ENCODE assay signal across 29 cellular contexts in genomic region chr6:88683734-88684133, GRCh38.
DNase-seq lines count a peak whose midpoint lies in the region; ATAC-seq, FAIRE-seq and TF ChIP-seq lines count a peak whose summit lies in the region.
"Had no signal": no experiment of that assay in that cellular context is flagged by ENCODE, and none has a peak within 500 bp of the region (broad histone marks: within the 10 kb centered on the region; RNA-seq: fewer than 3 reads in every experiment).

No MANE protein-coding gene starts in this region.

- intact Hi-C loops in left colon (cut with DNase I, micrococcal nuclease), result no loop called here

- no peak for TF ChIP-seq CTCF in astrocyte of the spinal cord (IDR thresholded peaks at IDR 0.05; ENCODE audit: low read depth, low read length)
- TF ChIP-seq CTCF in fibroblast of mammary gland (conservative IDR thresholded peaks at IDR 0.05; ENCODE audit: control insufficient read depth, insufficient read depth, low read depth, low read length), result no peak
- no peak for TF ChIP-seq CTCF in D721Med (IDR thresholded peaks at IDR 0.05; ENCODE audit: insufficient read depth, missing control alignments)

- peak; percentile 2 for DNase-seq in Daoy (ENCODE audit: low read depth)
- DNase-seq in LHCN-M2 (ENCODE audit: low read depth), result peak; percentile 43
- peak; percentile 14 for DNase-seq in astrocyte of the spinal cord (ENCODE audit: low read depth, low spot score)
- peak; percentile 33 for DNase-seq in fibroblast of mammary gland (ENCODE audit: low read depth)
- no peak for DNase-seq in left colon
- DNase-seq in D721Med (ENCODE audit: insufficient read length, low spot score), result no peak
- no peak for DNase-seq in stimulated activated CD4-positive, alpha-beta T cell treated with anti-CD3 and anti-CD28 coated beads, Interleukin-4, amount 100 ng/mL, for 24 hours
- DNase-seq: activated CD4-positive, alpha-beta T cell treated with anti-CD3 and anti-CD28 coated beads, Interleukin-2, amount 50 U/mL, for 48 hours; activated CD4-positive, CD25-positive, alpha-beta regulatory T cell treated with anti-CD3 and anti-CD28 coated beads, Interleukin-2, amount 50 U/mL, for 72 hours; activated CD8-positive, alpha-beta memory T cell treated with anti-CD3 and anti-CD28 coated beads, Interleukin-2, amount 50 U/mL, for 4 hours; activated naive CD4-positive, alpha-beta T cell; body of pancreas; CD4-positive, alpha-beta T cell; effector CD8-positive, alpha-beta T cell; H9; left cardiac atrium; NCI-H146; NCI-H82; stimulated activated CD4-positive, alpha-beta T cell treated with anti-CD3 and anti-CD28 coated beads, Interleukin-15, amount 100 ng/mL, for 24 hours; T-helper 17 cell; transverse colon had no signal

- in situ Hi-C loops in astrocyte of the spinal cord (cut with HindIII; ENCODE audit: low sequenced_read_pairs), result no loop called here

- no peak for FAIRE-seq in D721Med (lab: Jason Lieb, UNC)
- FAIRE-seq: A549, colon, GM12891, TTC549 had no signal

- ATAC-seq in left colon, result no peak
- ATAC-seq in GM18867 (IDR thresholded peaks at IDR 0.05; ENCODE audit: unreplicated experiment), result no peak
- ATAC-seq: A549; body of pancreas; gastroesophageal sphincter; left cardiac atrium; SK-N-SH treated with all-trans-retinoic acid at 6 μM for 48 hours; stimulated activated memory B cell treated with anti-CD40 and anti-IgM and Interleukin-4, amounts not matched to agents 10 μg/mL and 1 μg/mL and 100 μg/mL, for 72 hours; T-helper 17 cell had no signal

- no peak overlapping the region for H3K4me3 ChIP-seq in astrocyte of the spinal cord (ENCODE audit: low read depth, low read length)
- no peak overlapping the region for H3K4me3 ChIP-seq in fibroblast of mammary gland (ENCODE audit: control insufficient read depth, low read depth, low read length)
- H3K4me3 ChIP-seq: A549, body of pancreas, gastroesophageal sphincter, transverse colon had no signal

Comparison
In these comparisons a context has a peak if more than half of its experiments do, and no peak if none do; other contexts are left out.
1. DNase-seq: peak in Daoy (single experiment), LHCN-M2 (single experiment), astrocyte of the spinal cord (single experiment) and fibroblast of mammary gland (single experiment); none in left colon (0 of 2), D721Med (single experiment) and stimulated activated CD4-positive, alpha-beta T cell treated with anti-CD3 and anti-CD28 coated beads, Interleukin-4, amount 100 ng/mL, for 24 hours (single experiment).